Comparison of ENCODE assay signal across 1 cellular context in the genomic region with DNA sequence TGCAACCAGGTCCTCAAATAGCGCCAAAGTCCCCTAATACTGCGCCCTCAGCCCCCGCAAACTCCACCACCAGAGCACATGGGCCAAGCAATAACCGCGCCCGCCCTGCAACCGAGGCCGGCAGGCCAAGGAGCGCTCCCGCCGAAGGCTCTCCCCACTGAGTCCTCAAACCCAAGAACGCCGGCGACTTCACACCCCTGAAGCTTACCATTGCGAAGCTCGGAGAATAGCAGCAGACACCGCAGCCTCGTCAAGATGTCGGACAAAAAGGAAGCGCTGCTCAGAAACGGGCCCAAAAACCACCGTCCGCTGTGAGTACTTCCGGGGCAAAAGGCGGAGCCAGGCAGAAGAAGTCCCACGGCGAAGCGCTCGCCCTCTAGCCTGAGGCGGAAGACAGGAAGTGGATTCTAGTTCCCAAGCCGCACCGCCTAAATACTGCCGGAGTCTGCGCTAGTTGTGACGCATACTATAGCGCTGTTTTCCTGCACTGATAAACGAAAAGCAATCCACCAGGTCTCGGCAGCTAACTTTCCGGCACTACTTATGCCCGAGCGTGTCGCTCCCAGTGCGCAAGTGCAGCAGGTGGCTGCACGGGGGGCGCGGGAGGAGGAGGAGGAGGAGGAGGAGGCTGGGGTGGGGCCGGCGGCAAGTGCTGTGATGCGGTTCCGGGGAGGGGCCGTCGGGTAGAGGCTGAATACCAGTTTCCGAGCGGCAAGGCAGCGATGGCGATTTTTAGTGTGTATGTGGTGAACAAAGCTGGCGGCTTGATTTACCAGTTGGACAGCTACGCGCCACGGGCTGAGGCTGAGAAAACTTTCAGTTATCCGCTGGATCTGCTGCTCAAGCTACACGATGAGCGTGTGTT.
TF ChIP-seq lines count a peak whose summit lies in the region.

A gene (minus strand): TSS at position 270 of the 865 bp plus-strand sequence. CDS start 59 bp downstream, at position 211.
A gene with protein sequence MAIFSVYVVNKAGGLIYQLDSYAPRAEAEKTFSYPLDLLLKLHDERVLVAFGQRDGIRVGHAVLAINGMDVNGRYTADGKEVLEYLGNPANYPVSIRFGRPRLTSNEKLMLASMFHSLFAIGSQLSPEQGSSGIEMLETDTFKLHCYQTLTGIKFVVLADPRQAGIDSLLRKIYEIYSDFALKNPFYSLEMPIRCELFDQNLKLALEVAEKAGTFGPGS (plus strand): TSS at position 693 of the 865 bp plus-strand sequence. CDS start 30 bp downstream, at position 723.

TF ChIP-seq in K562, 482 proteins besides CTCF, POLR2A, EP300 and RAD21 (continued from another document):
- TF ChIP-seq MYBL2 (IDR thresholded peaks at IDR 0.05; ENCODE audit: low read depth) (no peak), MYBL2 (CRISPR knock-in tag; IDR thresholded peaks at IDR 0.05; ENCODE audit: borderline replicate concordance) (no peak), SP1 (CRISPR knock-in tag; IDR thresholded peaks at IDR 0.05) (peak; percentile 98), ELF4 (CRISPR knock-in tag; IDR thresholded peaks at IDR 0.05) (no peak)
- TF ChIP-seq, protein P1, sequence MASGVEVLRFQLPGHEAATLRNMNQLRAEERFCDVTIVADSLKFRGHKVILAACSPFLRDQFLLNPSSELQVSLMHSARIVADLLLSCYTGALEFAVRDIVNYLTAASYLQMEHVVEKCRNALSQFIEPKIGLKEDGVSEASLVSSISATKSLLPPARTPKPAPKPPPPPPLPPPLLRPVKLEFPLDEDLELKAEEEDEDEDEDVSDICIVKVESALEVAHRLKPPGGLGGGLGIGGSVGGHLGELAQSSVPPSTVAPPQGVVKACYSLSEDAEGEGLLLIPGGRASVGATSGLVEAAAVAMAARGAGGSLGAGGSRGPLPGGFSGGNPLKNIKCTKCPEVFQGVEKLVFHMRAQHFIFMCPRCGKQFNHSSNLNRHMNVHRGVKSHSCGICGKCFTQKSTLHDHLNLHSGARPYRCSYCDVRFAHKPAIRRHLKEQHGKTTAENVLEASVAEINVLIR (CRISPR knock-in tag; IDR thresholded peaks at IDR 0.05): peak; percentile 54
- TF ChIP-seq, protein P2, sequence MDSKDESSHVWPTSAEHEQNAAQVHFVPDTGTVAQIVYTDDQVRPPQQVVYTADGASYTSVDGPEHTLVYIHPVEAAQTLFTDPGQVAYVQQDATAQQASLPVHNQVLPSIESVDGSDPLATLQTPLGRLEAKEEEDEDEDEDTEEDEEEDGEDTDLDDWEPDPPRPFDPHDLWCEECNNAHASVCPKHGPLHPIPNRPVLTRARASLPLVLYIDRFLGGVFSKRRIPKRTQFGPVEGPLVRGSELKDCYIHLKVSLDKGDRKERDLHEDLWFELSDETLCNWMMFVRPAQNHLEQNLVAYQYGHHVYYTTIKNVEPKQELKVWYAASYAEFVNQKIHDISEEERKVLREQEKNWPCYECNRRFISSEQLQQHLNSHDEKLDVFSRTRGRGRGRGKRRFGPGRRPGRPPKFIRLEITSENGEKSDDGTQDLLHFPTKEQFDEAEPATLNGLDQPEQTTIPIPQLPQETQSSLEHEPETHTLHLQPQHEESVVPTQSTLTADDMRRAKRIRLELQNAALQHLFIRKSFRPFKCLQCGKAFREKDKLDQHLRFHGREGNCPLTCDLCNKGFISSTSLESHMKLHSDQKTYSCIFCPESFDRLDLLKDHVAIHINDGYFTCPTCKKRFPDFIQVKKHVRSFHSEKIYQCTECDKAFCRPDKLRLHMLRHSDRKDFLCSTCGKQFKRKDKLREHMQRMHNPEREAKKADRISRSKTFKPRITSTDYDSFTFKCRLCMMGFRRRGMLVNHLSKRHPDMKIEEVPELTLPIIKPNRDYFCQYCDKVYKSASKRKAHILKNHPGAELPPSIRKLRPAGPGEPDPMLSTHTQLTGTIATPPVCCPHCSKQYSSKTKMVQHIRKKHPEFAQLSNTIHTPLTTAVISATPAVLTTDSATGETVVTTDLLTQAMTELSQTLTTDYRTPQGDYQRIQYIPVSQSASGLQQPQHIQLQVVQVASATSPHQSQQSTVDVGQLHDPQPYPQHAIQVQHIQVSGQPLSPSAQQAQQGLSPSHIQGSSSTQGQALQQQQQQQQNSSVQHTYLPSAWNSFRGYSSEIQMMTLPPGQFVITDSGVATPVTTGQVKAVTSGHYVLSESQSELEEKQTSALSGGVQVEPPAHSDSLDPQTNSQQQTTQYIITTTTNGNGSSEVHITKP (IDR thresholded peaks at IDR 0.05; ENCODE audit: partially characterized antibody): no peak
- TF ChIP-seq, protein P3, sequence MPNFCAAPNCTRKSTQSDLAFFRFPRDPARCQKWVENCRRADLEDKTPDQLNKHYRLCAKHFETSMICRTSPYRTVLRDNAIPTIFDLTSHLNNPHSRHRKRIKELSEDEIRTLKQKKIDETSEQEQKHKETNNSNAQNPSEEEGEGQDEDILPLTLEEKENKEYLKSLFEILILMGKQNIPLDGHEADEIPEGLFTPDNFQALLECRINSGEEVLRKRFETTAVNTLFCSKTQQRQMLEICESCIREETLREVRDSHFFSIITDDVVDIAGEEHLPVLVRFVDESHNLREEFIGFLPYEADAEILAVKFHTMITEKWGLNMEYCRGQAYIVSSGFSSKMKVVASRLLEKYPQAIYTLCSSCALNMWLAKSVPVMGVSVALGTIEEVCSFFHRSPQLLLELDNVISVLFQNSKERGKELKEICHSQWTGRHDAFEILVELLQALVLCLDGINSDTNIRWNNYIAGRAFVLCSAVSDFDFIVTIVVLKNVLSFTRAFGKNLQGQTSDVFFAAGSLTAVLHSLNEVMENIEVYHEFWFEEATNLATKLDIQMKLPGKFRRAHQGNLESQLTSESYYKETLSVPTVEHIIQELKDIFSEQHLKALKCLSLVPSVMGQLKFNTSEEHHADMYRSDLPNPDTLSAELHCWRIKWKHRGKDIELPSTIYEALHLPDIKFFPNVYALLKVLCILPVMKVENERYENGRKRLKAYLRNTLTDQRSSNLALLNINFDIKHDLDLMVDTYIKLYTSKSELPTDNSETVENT (CRISPR knock-in tag; IDR thresholded peaks at IDR 0.05): no peak
